ENCODE assay signal across 1 cellular context in the genomic region with DNA sequence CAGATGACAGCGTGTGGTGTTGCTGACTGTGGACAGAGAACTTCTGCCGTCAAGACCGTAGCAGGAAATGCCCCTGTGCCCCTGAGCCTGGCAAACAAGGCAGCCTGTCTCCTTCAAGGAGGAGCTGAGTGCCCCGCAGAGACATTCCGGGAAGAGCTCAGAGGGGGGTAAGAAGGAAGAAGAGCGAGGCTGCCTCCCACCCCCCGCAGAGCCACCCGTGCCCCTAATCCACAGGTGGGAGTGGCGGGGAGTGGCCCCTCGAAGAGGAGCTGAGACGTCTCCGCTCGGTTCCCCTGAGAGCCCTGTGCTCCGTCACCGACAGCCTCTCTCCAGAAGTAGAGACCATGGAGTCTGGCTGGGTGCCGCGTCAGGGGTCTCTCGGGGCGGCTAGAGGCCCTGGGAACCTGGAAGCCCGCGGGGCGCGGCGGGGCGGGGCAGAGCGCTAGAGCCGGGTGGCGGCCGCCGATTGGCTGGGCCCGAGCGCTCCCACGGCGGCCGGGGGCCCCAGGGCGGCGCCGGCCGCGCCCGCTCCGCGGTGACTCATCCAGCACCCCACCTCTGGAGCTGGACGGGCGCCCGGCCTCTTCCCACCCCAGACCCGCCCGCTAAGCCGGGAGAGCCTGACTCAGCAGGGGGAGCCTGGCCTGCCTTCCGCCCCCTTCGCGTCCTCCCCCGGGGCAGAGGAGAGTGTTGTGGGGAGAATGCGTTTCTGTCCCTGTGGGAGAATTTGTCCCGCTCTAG.
TF ChIP-seq lines count a peak whose summit lies in the region.

No MANE protein-coding gene starts in this region.

TF ChIP-seq in K562, 482 proteins besides CTCF, POLR2A, EP300 and RAD21 (continued from another document and continues in another):
- TF ChIP-seq, protein P1, sequence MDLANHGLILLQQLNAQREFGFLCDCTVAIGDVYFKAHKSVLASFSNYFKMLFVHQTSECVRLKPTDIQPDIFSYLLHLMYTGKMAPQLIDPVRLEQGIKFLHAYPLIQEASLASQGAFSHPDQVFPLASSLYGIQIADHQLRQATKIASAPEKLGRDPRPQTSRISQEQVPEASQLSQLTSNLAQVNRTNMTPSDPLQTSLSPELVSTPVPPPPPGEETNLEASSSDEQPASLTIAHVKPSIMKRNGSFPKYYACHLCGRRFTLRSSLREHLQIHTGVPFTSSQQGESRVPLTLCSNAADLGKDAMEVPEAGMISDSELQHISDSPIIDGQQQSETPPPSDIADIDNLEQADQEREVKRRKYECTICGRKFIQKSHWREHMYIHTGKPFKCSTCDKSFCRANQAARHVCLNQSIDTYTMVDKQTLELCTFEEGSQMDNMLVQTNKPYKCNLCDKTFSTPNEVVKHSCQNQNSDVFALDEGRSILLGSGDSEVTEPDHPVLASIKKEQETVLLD (IDR thresholded peaks at IDR 0.05): peak; percentile 48; the same call in 1 of the 2 replicates
- TF ChIP-seq ESRRA (IDR thresholded peaks at IDR 0.05; ENCODE audit: borderline replicate concordance, low read depth) (peak; percentile 50; the same call in 1 of the 2 replicates), RBBP5 (IDR thresholded peaks at IDR 0.05; ENCODE audit: borderline replicate concordance, insufficient read depth, low read length, poor library complexity, severe bottlenecking) (peak; percentile 29), GATAD2A (IDR thresholded peaks at IDR 0.05) (0 out of 2 replicates have a peak, but pooled peaks have one; percentile 47), KLF1 (tag; IDR thresholded peaks at IDR 0.05) (peak; percentile 60; the same call in 1 of the 2 replicates), MTA2 (IDR thresholded peaks at IDR 0.05; ENCODE audit: low read depth) (no peak), RBFOX2 (IDR thresholded peaks at IDR 0.05; ENCODE audit: low read depth, low read length) (peak; percentile 78), ZNF77 (CRISPR knock-in tag; IDR thresholded peaks at IDR 0.05) (no peak), ZKSCAN1 (IDR thresholded peaks at IDR 0.05; ENCODE audit: low read depth, low read length) (no peak), CCAR2 (IDR thresholded peaks at IDR 0.05; ENCODE audit: low read depth, low read length) (no peak), SAP30 (IDR thresholded peaks at IDR 0.05; ENCODE audit: borderline replicate concordance, insufficient read depth, low read depth, low read length, poor library complexity, severe bottlenecking) (no peak), SMARCA4 (IDR thresholded peaks at IDR 0.05) (peak; percentile 90), MCM2 (IDR thresholded peaks at IDR 0.05; ENCODE audit: low read depth) (no peak), JUND (IDR thresholded peaks at IDR 0.05; ENCODE audit: borderline replicate concordance, low read depth, low read length) (peak; percentile 97), JUND (tag; IDR thresholded peaks at IDR 0.05; ENCODE audit: borderline replicate concordance, low read depth, low read length) (peak; percentile 94; the same call in 2 of the 3 replicates), FOXK1 (CRISPR knock-in tag; IDR thresholded peaks at IDR 0.05; ENCODE audit: borderline replicate concordance) (no peak), ESRRB (CRISPR knock-in tag; IDR thresholded peaks at IDR 0.05; ENCODE audit: borderline replicate concordance) (no peak), NCOA4 (IDR thresholded peaks at IDR 0.05; ENCODE audit: partially characterized antibody) (no peak), EHMT2 (IDR thresholded peaks at IDR 0.05) (no peak), STAT5A (IDR thresholded peaks at IDR 0.05; ENCODE audit: borderline replicate concordance, low read length) (no peak; the same call in 1 of the 2 replicates), SREBF1 (IDR thresholded peaks at IDR 0.05; ENCODE audit: borderline replicate concordance, low read depth, low read length) (no peak), NBN (IDR thresholded peaks at IDR 0.05; ENCODE audit: low read depth) (peak; percentile 83; the same call in 1 of the 2 replicates), TBP (optimal IDR thresholded peaks at IDR 0.05; ENCODE audit: low read depth, low read length) (peak; percentile 80), MAZ (CRISPR knock-in tag; conservative IDR thresholded peaks at IDR 0.05 in 1 of 2, IDR thresholded peaks at IDR 0.05 in 1 of 2) (peak; percentile 78 to 80), TBL1XR1 (IDR thresholded peaks at IDR 0.05; ENCODE audit: low read length in 2 of 2) (0 out of 4 replicates have a peak, but pooled peaks of 1 of the 2 experiments have one; percentile 15), MTA3 (IDR thresholded peaks at IDR 0.05; ENCODE audit: borderline replicate concordance) (peak; percentile 60), MAFK (IDR thresholded peaks at IDR 0.05; ENCODE audit: low read length) (peak; percentile 81), ZBTB7A (IDR thresholded peaks at IDR 0.05; ENCODE audit: borderline replicate concordance, control insufficient read depth, low read depth, low read length) (peak; percentile 96), ZNF347 (CRISPR knock-in tag; IDR thresholded peaks at IDR 0.05; ENCODE audit: low read depth) (no peak), NR2C2 (CRISPR knock-in tag; IDR thresholded peaks at IDR 0.05) (no peak), NR2C2 (tag; IDR thresholded peaks at IDR 0.05) (peak; percentile 35; the same call in 1 of the 2 replicates), ZNF133 (CRISPR knock-in tag; IDR thresholded peaks at IDR 0.05) (no peak), MCM7 (IDR thresholded peaks at IDR 0.05) (no peak), BCOR (IDR thresholded peaks at IDR 0.05) (no peak; the same call in 1 of the 2 replicates), KLF13 (tag; IDR thresholded peaks at IDR 0.05; ENCODE audit: borderline replicate concordance, low read depth) (no peak), ZNF174 (CRISPR knock-in tag; IDR thresholded peaks at IDR 0.05) (no peak), EWSR1 (IDR thresholded peaks at IDR 0.05; ENCODE audit: borderline replicate concordance, low read depth, partially characterized antibody) (no peak), ILF3 (IDR thresholded peaks at IDR 0.05; ENCODE audit: borderline replicate concordance) (no peak)
- TF ChIP-seq, protein P2, sequence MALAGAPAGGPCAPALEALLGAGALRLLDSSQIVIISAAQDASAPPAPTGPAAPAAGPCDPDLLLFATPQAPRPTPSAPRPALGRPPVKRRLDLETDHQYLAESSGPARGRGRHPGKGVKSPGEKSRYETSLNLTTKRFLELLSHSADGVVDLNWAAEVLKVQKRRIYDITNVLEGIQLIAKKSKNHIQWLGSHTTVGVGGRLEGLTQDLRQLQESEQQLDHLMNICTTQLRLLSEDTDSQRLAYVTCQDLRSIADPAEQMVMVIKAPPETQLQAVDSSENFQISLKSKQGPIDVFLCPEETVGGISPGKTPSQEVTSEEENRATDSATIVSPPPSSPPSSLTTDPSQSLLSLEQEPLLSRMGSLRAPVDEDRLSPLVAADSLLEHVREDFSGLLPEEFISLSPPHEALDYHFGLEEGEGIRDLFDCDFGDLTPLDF (CRISPR knock-in tag; IDR thresholded peaks at IDR 0.05): peak; percentile 30; the same call in 1 of the 2 replicates
- TF ChIP-seq, protein P3, sequence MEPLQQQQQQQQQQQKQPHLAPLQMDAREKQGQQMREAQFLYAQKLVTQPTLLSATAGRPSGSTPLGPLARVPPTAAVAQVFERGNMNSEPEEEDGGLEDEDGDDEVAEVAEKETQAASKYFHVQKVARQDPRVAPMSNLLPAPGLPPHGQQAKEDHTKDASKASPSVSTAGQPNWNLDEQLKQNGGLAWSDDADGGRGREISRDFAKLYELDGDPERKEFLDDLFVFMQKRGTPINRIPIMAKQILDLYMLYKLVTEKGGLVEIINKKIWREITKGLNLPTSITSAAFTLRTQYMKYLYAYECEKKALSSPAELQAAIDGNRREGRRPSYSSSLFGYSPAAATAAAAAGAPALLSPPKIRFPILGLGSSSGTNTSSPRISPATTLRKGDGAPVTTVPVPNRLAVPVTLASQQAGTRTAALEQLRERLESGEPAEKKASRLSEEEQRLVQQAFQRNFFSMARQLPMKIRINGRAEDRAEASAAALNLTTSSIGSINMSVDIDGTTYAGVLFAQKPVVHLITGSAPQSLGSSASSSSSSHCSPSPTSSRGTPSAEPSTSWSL (CRISPR knock-in tag; IDR thresholded peaks at IDR 0.05; ENCODE audit: borderline replicate concordance): 0 out of 2 replicates have a peak, but pooled peaks have one; percentile 20
- TF ChIP-seq, protein P4, sequence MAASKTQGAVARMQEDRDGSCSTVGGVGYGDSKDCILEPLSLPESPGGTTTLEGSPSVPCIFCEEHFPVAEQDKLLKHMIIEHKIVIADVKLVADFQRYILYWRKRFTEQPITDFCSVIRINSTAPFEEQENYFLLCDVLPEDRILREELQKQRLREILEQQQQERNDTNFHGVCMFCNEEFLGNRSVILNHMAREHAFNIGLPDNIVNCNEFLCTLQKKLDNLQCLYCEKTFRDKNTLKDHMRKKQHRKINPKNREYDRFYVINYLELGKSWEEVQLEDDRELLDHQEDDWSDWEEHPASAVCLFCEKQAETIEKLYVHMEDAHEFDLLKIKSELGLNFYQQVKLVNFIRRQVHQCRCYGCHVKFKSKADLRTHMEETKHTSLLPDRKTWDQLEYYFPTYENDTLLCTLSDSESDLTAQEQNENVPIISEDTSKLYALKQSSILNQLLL (CRISPR knock-in tag; IDR thresholded peaks at IDR 0.05; ENCODE audit: borderline replicate concordance): no peak
- TF ChIP-seq, protein P5, sequence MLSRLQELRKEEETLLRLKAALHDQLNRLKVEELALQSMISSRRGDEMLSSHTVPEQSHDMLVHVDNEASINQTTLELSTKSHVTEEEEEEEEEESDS (CRISPR knock-in tag; IDR thresholded peaks at IDR 0.05): no peak
- TF ChIP-seq, protein P6, sequence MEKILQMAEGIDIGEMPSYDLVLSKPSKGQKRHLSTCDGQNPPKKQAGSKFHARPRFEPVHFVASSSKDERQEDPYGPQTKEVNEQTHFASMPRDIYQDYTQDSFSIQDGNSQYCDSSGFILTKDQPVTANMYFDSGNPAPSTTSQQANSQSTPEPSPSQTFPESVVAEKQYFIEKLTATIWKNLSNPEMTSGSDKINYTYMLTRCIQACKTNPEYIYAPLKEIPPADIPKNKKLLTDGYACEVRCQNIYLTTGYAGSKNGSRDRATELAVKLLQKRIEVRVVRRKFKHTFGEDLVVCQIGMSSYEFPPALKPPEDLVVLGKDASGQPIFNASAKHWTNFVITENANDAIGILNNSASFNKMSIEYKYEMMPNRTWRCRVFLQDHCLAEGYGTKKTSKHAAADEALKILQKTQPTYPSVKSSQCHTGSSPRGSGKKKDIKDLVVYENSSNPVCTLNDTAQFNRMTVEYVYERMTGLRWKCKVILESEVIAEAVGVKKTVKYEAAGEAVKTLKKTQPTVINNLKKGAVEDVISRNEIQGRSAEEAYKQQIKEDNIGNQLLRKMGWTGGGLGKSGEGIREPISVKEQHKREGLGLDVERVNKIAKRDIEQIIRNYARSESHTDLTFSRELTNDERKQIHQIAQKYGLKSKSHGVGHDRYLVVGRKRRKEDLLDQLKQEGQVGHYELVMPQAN (IDR thresholded peaks at IDR 0.05; ENCODE audit: borderline replicate concordance): peak; percentile 23; the same call in 1 of the 2 replicates
- TF ChIP-seq, protein P7, sequence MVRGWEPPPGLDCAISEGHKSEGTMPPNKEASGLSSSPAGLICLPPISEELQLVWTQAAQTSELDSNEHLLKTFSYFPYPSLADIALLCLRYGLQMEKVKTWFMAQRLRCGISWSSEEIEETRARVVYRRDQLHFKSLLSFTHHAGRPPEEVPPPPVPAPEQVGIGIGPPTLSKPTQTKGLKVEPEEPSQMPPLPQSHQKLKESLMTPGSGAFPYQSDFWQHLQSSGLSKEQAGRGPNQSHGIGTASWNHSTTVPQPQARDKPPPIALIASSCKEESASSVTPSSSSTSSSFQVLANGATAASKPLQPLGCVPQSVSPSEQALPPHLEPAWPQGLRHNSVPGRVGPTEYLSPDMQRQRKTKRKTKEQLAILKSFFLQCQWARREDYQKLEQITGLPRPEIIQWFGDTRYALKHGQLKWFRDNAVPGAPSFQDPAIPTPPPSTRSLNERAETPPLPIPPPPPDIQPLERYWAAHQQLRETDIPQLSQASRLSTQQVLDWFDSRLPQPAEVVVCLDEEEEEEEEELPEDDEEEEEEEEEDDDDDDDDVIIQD (CRISPR knock-in tag; IDR thresholded peaks at IDR 0.05): no peak
- TF ChIP-seq, protein P8, sequence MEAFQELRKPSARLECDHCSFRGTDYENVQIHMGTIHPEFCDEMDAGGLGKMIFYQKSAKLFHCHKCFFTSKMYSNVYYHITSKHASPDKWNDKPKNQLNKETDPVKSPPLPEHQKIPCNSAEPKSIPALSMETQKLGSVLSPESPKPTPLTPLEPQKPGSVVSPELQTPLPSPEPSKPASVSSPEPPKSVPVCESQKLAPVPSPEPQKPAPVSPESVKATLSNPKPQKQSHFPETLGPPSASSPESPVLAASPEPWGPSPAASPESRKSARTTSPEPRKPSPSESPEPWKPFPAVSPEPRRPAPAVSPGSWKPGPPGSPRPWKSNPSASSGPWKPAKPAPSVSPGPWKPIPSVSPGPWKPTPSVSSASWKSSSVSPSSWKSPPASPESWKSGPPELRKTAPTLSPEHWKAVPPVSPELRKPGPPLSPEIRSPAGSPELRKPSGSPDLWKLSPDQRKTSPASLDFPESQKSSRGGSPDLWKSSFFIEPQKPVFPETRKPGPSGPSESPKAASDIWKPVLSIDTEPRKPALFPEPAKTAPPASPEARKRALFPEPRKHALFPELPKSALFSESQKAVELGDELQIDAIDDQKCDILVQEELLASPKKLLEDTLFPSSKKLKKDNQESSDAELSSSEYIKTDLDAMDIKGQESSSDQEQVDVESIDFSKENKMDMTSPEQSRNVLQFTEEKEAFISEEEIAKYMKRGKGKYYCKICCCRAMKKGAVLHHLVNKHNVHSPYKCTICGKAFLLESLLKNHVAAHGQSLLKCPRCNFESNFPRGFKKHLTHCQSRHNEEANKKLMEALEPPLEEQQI (IDR thresholded peaks at IDR 0.05): no peak
- TF ChIP-seq, protein P9, sequence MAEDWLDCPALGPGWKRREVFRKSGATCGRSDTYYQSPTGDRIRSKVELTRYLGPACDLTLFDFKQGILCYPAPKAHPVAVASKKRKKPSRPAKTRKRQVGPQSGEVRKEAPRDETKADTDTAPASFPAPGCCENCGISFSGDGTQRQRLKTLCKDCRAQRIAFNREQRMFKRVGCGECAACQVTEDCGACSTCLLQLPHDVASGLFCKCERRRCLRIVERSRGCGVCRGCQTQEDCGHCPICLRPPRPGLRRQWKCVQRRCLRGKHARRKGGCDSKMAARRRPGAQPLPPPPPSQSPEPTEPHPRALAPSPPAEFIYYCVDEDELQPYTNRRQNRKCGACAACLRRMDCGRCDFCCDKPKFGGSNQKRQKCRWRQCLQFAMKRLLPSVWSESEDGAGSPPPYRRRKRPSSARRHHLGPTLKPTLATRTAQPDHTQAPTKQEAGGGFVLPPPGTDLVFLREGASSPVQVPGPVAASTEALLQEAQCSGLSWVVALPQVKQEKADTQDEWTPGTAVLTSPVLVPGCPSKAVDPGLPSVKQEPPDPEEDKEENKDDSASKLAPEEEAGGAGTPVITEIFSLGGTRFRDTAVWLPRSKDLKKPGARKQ (CRISPR knock-in tag; IDR thresholded peaks at IDR 0.05): no peak
- TF ChIP-seq, protein P10, sequence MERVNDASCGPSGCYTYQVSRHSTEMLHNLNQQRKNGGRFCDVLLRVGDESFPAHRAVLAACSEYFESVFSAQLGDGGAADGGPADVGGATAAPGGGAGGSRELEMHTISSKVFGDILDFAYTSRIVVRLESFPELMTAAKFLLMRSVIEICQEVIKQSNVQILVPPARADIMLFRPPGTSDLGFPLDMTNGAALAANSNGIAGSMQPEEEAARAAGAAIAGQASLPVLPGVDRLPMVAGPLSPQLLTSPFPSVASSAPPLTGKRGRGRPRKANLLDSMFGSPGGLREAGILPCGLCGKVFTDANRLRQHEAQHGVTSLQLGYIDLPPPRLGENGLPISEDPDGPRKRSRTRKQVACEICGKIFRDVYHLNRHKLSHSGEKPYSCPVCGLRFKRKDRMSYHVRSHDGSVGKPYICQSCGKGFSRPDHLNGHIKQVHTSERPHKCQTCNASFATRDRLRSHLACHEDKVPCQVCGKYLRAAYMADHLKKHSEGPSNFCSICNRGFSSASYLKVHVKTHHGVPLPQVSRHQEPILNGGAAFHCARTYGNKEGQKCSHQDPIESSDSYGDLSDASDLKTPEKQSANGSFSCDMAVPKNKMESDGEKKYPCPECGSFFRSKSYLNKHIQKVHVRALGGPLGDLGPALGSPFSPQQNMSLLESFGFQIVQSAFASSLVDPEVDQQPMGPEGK (CRISPR knock-in tag; IDR thresholded peaks at IDR 0.05; ENCODE audit: borderline replicate concordance): no peak
